In the genomic region with DNA sequence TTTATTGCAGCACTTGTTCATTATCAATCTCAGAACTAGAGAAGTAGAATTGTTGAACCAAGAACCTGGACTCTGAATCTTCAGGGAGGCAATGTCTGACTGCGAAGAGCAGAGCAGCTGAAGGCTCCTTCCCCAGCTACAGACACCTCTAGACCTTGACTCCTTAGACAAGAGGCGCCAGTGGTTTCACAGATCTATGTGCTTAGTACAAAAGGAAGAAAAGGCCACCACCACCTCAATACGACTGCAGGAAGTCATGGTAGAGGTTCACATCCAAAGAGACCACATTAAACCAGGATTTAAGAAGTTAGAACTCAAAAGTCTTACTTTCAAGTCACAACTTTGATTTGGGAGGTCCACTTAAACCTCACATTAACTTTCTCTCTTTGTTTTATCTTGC, we compare ENCODE assay signal across 26 cellular contexts.
DNase-seq lines count a peak whose midpoint lies in the region; ATAC-seq, FAIRE-seq and TF ChIP-seq lines count a peak whose summit lies in the region.
"Had no signal": no experiment of that assay in that cellular context is flagged by ENCODE, and none has a peak within 500 bp of the region (broad histone marks: within the 10 kb centered on the region; RNA-seq: fewer than 3 reads in every experiment).

No MANE protein-coding gene starts in this region.

- H3K4me1 Mint-ChIP-seq in activated CD4-positive, alpha-beta T cell treated with anti-CD3 and anti-CD28 coated beads, Interleukin-2, amount 10 ng/mL, durations not matched to agents 7 days and 5 days, result peaks cover 8% of the 10 kb centered on the region
- H3K4me1 Mint-ChIP-seq in GM23338, result peaks cover 3% of the 10 kb centered on the region; the same call in 2 of the 3 replicates

- H3K27ac ChIP-seq in GM23338 (ENCODE audit: low read depth) (no peak overlapping the region), PC-3 (ENCODE audit: low read length) (no peak overlapping the region), small intestine (ENCODE audit: low read depth in 1 of 2, low read length in 1 of 2) (no peak overlapping the region)
- H3K27ac ChIP-seq: Peyer's patch had no signal

- H3K9me3 ChIP-seq in PC-3 (ENCODE audit: low read length) (no peaks in the 10 kb centered on the region), small intestine (ENCODE audit: control insufficient read depth, low read depth) (no peaks in the 10 kb centered on the region)
- H3K9me3 ChIP-seq: BE2C, Peyer's patch had no signal

- H3F3A ChIP-seq in GM23338 (replicated peaks; ENCODE audit: low read depth) (no peaks in the 10 kb centered on the region), PC-3 (ENCODE audit: low read length, unreplicated experiment) (no peaks in the 10 kb centered on the region)

- 62 to 78% (median 65%) methylated on average over 3 of the region's 3 CpGs for WGBS in small intestine, 3 donors

- TF ChIP-seq CTCF in GM23338 (conservative IDR thresholded peaks at IDR 0.05; ENCODE audit: low read depth in 2 of 2), result no peak
- TF ChIP-seq CTCF in PC-3 (conservative IDR thresholded peaks at IDR 0.05; ENCODE audit: low read depth, low read length), result no peak

- H3K4me1 ChIP-seq in GM23338 (ENCODE audit: insufficient read depth) (0 out of 2 replicates have a peak, but pooled peaks cover 4% of the 10 kb centered on the region), PC-3 (ENCODE audit: insufficient read depth, low read length) (peaks cover 34% of the 10 kb centered on the region), small intestine (ENCODE audit: control insufficient read depth in 2 of 2, insufficient read depth in 1 of 2, low read depth in 1 of 2, low read length in 1 of 2) (peaks cover 0 to 2% of the 10 kb centered on the region in 2 donors)
- H3K4me1 ChIP-seq: BE2C, Peyer's patch had no signal

- H3K27ac Mint-ChIP-seq in activated CD4-positive, alpha-beta T cell treated with anti-CD3 and anti-CD28 coated beads, Interleukin-2, amount 10 ng/mL, durations not matched to agents 7 days and 5 days, result no peak overlapping the region
- H3K27ac Mint-ChIP-seq in GM23338, result no peak overlapping the region
- H3K27ac Mint-ChIP-seq: HFFc6 had no signal

- H3K4me3 Mint-ChIP-seq in activated CD4-positive, alpha-beta T cell treated with anti-CD3 and anti-CD28 coated beads, Interleukin-2, amount 10 ng/mL, durations not matched to agents 7 days and 5 days, result no peak overlapping the region
- H3K4me3 Mint-ChIP-seq in GM23338, result no peak overlapping the region
- H3K4me3 Mint-ChIP-seq: HFFc6 had no signal

- H3K9me3 Mint-ChIP-seq in activated CD4-positive, alpha-beta T cell treated with anti-CD3 and anti-CD28 coated beads, Interleukin-2, amount 10 ng/mL, durations not matched to agents 7 days and 5 days, result no peaks in the 10 kb centered on the region
- no peaks in the 10 kb centered on the region for H3K9me3 Mint-ChIP-seq in GM23338
- H3K9me3 Mint-ChIP-seq: HFFc6 had no signal

- FAIRE-seq in small intestine (lab: Jason Lieb, UNC), result no peak
- FAIRE-seq: HepG2 had no signal

- peak overlapping the region; percentile 15; the same call in 1 of the 2 replicates for H2AFZ ChIP-seq in GM23338
- H2AFZ ChIP-seq in PC-3 (ENCODE audit: low read length), result peak overlapping the region; percentile 25; the same call in 1 of the 2 replicates

- intact Hi-C loops in PC-3 (cut with micrococcal nuclease), result no loop called here

- no peak overlapping the region for H3K4me2 ChIP-seq in GM23338
- no peak overlapping the region for H3K4me2 ChIP-seq in PC-3 (ENCODE audit: low read length)

- CTCF ChIA-PET in activated CD4-positive, alpha-beta T cell treated with anti-CD3 and anti-CD28 coated beads, Interleukin-2, amount 10 ng/mL, durations not matched to agents 7 days and 5 days (lab: Charles Lee), result interaction anchor here (0.6 kb wide), 1 partner anchor 114 kb away, joined by 3 read pairs; no protein-coding TSS in a partner anchor
- CTCF ChIA-PET in PC-3 (lab: Charles Lee), result no interaction called here

- H3K36me3 ChIP-seq in GM23338 (ENCODE audit: insufficient read depth) (no peaks in the 10 kb centered on the region), PC-3 (ENCODE audit: low read depth, low read length) (no peaks in the 10 kb centered on the region), small intestine (ENCODE audit: control insufficient read depth in 2 of 2, insufficient read depth in 2 of 2, low read length in 2 of 2) (no peaks in the 10 kb centered on the region)
- H3K36me3 ChIP-seq: BE2C, Peyer's patch had no signal

- peaks cover 3% of the 10 kb centered on the region for H3K27me3 Mint-ChIP-seq in activated CD4-positive, alpha-beta T cell treated with anti-CD3 and anti-CD28 coated beads, Interleukin-2, amount 10 ng/mL, durations not matched to agents 7 days and 5 days
- H3K27me3 Mint-ChIP-seq in GM23338 (ENCODE audit: insufficient read depth, low read depth, poor library complexity), result no peaks in the 10 kb centered on the region

- H3K9ac ChIP-seq in PC-3 (ENCODE audit: low read length), result no peak overlapping the region

- POLR2A ChIA-PET in activated CD4-positive, alpha-beta T cell treated with anti-CD3 and anti-CD28 coated beads, Interleukin-2, amount 10 ng/mL, durations not matched to agents 7 days and 5 days (lab: Charles Lee), result no interaction called here
- POLR2A ChIA-PET in PC-3 (lab: Charles Lee; ENCODE audit: unreplicated experiment), result interaction anchor here (0.6 kb wide), 2 partner anchors 20 to 601 kb away, joined by 3 read pairs; no protein-coding TSS in a partner anchor

- no peaks in the 10 kb centered on the region for H4K20me1 ChIP-seq in GM23338 (replicated peaks; ENCODE audit: insufficient read depth)
- no peaks in the 10 kb centered on the region for H4K20me1 ChIP-seq in PC-3 (ENCODE audit: low read length)

- H3K9me2 ChIP-seq in GM23338 (ENCODE audit: insufficient read depth) (no peaks in the 10 kb centered on the region), PC-3 (replicated peaks; ENCODE audit: low read length) (no peaks in the 10 kb centered on the region)

- H3K36me3 Mint-ChIP-seq in activated CD4-positive, alpha-beta T cell treated with anti-CD3 and anti-CD28 coated beads, Interleukin-2, amount 10 ng/mL, durations not matched to agents 7 days and 5 days (ENCODE audit: low read depth), result no peaks in the 10 kb centered on the region
- H3K36me3 Mint-ChIP-seq in GM23338 (ENCODE audit: low read depth), result no peaks in the 10 kb centered on the region

- DNase-seq in activated CD4-positive, alpha-beta T cell treated with anti-CD3 and anti-CD28 coated beads, Interleukin-2, amount 10 ng/mL, durations not matched to agents 7 days and 5 days, result peak; percentile 24
- DNase-seq in activated CD4-positive, alpha-beta T cell treated with anti-CD3 and anti-CD28 coated beads for 48 hours, result no peak
- DNase-seq in GM23338 (ENCODE audit: low spot score), result no peak
- DNase-seq in PC-3, result no peak
- DNase-seq in small intestine, result peak; percentile 7
- DNase-seq in SW480 (ENCODE audit: low spot score), result no peak
- no peak for DNase-seq in C1 segment of cervical spinal cord (lab: John Stamatoyannopoulos, UW)
- DNase-seq: 8988T, ACHN, BE2C, Calu3, DMS153, H7, HFFc6, Kasumi-1, NCI-H1436, NCI-H187, NCI-H2171 treated with DMSO at 0.1 percent for 48 hours, NCI-H345, NCI-H510A treated with DMSO at 0.1 percent for 48 hours, NCI-H748 treated with DMSO at 0.1 percent for 48 hours, Peyer's patch, SHP77 treated with DMSO at 0.1 percent for 48 hours had no signal

- H3K4me3 ChIP-seq in GM23338 (no peak overlapping the region), PC-3 (ENCODE audit: low read length) (no peak overlapping the region), small intestine (ENCODE audit: low read depth in 1 of 2, low read length in 2 of 2) (no peak overlapping the region)
- H3K4me3 ChIP-seq: K562, Peyer's patch had no signal

- no TSS peak for BruUV-seq in PC-3 (replicated peaks; lab: Mats Ljungman, UMichigan)

- H3K27me3 ChIP-seq in GM23338 (ENCODE audit: insufficient read depth) (no peaks in the 10 kb centered on the region), PC-3 (ENCODE audit: low read length) (no peaks in the 10 kb centered on the region), small intestine (ENCODE audit: control insufficient read depth in 2 of 2, insufficient read depth in 2 of 2, low read length in 2 of 2) (no peaks in the 10 kb centered on the region)
- H3K27me3 ChIP-seq: BE2C, Peyer's patch had no signal

- H3K79me2 ChIP-seq in GM23338 (replicated peaks; ENCODE audit: insufficient read depth) (no peaks in the 10 kb centered on the region), PC-3 (ENCODE audit: low read length) (no peaks in the 10 kb centered on the region)

- ATAC-seq in GM23338 (no peak), PC-3 (no peak), GM21737 (IDR thresholded peaks at IDR 0.05; ENCODE audit: unreplicated experiment) (no peak)
- ATAC-seq: HepG2, K562 had no signal

TF ChIP-seq in GM23338, 12 proteins besides CTCF, POLR2A, EP300 and RAD21:
- TF ChIP-seq ZNF331 (CRISPR knock-in tag; IDR thresholded peaks at IDR 0.05; ENCODE audit: low read depth) (no peak), NANOG (IDR thresholded peaks at IDR 0.05; ENCODE audit: borderline replicate concordance) (no peak), EZH2 (IDR thresholded peaks at IDR 0.05; ENCODE audit: low read depth, unreplicated experiment) (no peak), JUNB (IDR thresholded peaks at IDR 0.05; ENCODE audit: unreplicated experiment) (no peak)
- TF ChIP-seq, protein P1, sequence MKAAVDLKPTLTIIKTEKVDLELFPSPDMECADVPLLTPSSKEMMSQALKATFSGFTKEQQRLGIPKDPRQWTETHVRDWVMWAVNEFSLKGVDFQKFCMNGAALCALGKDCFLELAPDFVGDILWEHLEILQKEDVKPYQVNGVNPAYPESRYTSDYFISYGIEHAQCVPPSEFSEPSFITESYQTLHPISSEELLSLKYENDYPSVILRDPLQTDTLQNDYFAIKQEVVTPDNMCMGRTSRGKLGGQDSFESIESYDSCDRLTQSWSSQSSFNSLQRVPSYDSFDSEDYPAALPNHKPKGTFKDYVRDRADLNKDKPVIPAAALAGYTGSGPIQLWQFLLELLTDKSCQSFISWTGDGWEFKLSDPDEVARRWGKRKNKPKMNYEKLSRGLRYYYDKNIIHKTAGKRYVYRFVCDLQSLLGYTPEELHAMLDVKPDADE (IDR thresholded peaks at IDR 0.05), result no peak
TF ChIP-seq in GM23338: peak in this region for 0.

Comparison
In these comparisons a context has a peak if more than half of its experiments do, and no peak if none do; other contexts are left out.
1. DNase-seq: peak in activated CD4-positive, alpha-beta T cell treated with anti-CD3 and anti-CD28 coated beads, Interleukin-2, amount 10 ng/mL, durations not matched to agents 7 days and 5 days (single experiment) and small intestine (single experiment); none in activated CD4-positive, alpha-beta T cell treated with anti-CD3 and anti-CD28 coated beads for 48 hours (single experiment), GM23338 (single experiment), PC-3 (single experiment), SW480 (single experiment) and C1 segment of cervical spinal cord (0 of 14).